Comparison of ENCODE assay signal across 8 cellular contexts in genomic region chr6:33208089-33208967, GRCh38. TPM values are rescaled to one million over a fixed set of nuclear protein-coding genes. Genes with fewer than 3 reads are reported as not detected.
DNase-seq lines count a peak whose midpoint lies in the region; ATAC-seq and TF ChIP-seq lines count a peak whose summit lies in the region.

TSS of gene RING1 (plus strand) at chr6:33208500. CDS start at chr6:33208823, 323 bp downstream.

- no peaks in the 10 kb centered on the region for H3K9me3 Mint-ChIP-seq in T-helper 2 cell treated with Interferon-gamma antibody and Interleukin-4, amounts not matched to agents 5 μg/mL and 100 μg/mL, for 36 hours

- H3K27ac Mint-ChIP-seq in T-helper 2 cell treated with Interferon-gamma antibody and Interleukin-4, amounts not matched to agents 5 μg/mL and 100 μg/mL, for 36 hours = peak within 1 kb of the TSS; percentile 93

- peak; percentile 83 for TF ChIP-seq POLR2A in NB4 (IDR thresholded peaks at IDR 0.05; ENCODE audit: extremely low read depth, insufficient read length)

- WGBS in psoas muscle, 3 donors = 0 to 2% (median 1%) methylated on average over 45 to 86 of the region's 86 CpGs

- H3K27me3 ChIP-seq in right atrium auricular region (no peaks in the 10 kb centered on the region), psoas muscle (ENCODE audit: insufficient read depth in 3 of 3, low read length in 2 of 3) (no peaks in the 10 kb centered on the region)

- H3K4me1 ChIP-seq in right atrium auricular region = peaks cover 0 to 49% of the 10 kb centered on the region in 2 donors
- H3K4me1 ChIP-seq in psoas muscle = peaks cover 15% of the 10 kb centered on the region

- TF ChIP-seq CTCF in NB4 (IDR thresholded peaks at IDR 0.05; ENCODE audit: low read depth, low read length) (no peak), right atrium auricular region (IDR thresholded peaks at IDR 0.05) (no peak), psoas muscle (IDR thresholded peaks at IDR 0.05) (no peak)

- intact Hi-C loops in psoas muscle (cut with DNase I) = loop anchor here in 1 of 2 donors (5.0 to 10.0 kb wide), 2 partner anchors 39 to 206 kb away; partner anchors contain the start of genes CUTA and PHF1

- peaks cover 21% of the 10 kb centered on the region for H3K36me3 ChIP-seq in right atrium auricular region
- peaks cover 2 to 34% of the 10 kb centered on the region in 2 donors for H3K36me3 ChIP-seq in psoas muscle (ENCODE audit: insufficient read depth in 1 of 2, low read depth in 1 of 2)

- peak; percentile 48 for ATAC-seq in GM21390 (IDR thresholded peaks at IDR 0.05; ENCODE audit: unreplicated experiment)
- ATAC-seq in psoas muscle = peak; percentile 79 to 89 (median 86)

- H3K4me3 ChIP-seq in NB4 (ENCODE audit: low read depth, low read length) = peak within 1 kb of the TSS; percentile 89
- peak within 1 kb of the TSS; percentile 67 to 87 for H3K4me3 ChIP-seq in right atrium auricular region
- H3K4me3 ChIP-seq in psoas muscle = peak within 1 kb of the TSS; percentile 89

- H3K27ac ChIP-seq in angular gyrus (ENCODE audit: low read depth, low read length) = peak within 1 kb of the TSS; percentile 90
- peak within 1 kb of the TSS; percentile 89 to 94 for H3K27ac ChIP-seq in right atrium auricular region
- peak within 1 kb of the TSS; percentile 97 for H3K27ac ChIP-seq in psoas muscle

- H3K4me1 Mint-ChIP-seq in T-helper 2 cell treated with Interferon-gamma antibody and Interleukin-4, amounts not matched to agents 5 μg/mL and 100 μg/mL, for 36 hours (ENCODE audit: low read depth) = peaks cover 44% of the 10 kb centered on the region

- H3K9me3 ChIP-seq in right atrium auricular region = no peaks in the 10 kb centered on the region
- no peaks in the 10 kb centered on the region for H3K9me3 ChIP-seq in psoas muscle

- peak; percentile 81 for DNase-seq in COLO668 (lab: John Stamatoyannopoulos, UW; ENCODE audit: unreplicated experiment)
- peak; percentile 82 for DNase-seq in NB4 (ENCODE audit: low read depth)
- peak; percentile 85 for DNase-seq in T-helper 2 cell treated with Interferon-gamma antibody and Interleukin-4, amounts not matched to agents 5 μg/mL and 100 μg/mL, for 36 hours (ENCODE audit: low spot score)
- peak; percentile 87 for DNase-seq in right atrium auricular region (ENCODE audit: low spot score)
- DNase-seq in psoas muscle = peak; percentile 90 to 93
- DNase-seq in ureter (ENCODE audit: low spot score) = peak; percentile 90

- peak within 1 kb of the TSS; percentile 87 for H3K4me3 Mint-ChIP-seq in T-helper 2 cell treated with Interferon-gamma antibody and Interleukin-4, amounts not matched to agents 5 μg/mL and 100 μg/mL, for 36 hours

- H3K36me3 Mint-ChIP-seq in T-helper 2 cell treated with Interferon-gamma antibody and Interleukin-4, amounts not matched to agents 5 μg/mL and 100 μg/mL, for 36 hours (ENCODE audit: low read depth) = peaks cover 33% of the 10 kb centered on the region

- H3K27me3 Mint-ChIP-seq in T-helper 2 cell treated with Interferon-gamma antibody and Interleukin-4, amounts not matched to agents 5 μg/mL and 100 μg/mL, for 36 hours (ENCODE audit: low read depth) = peaks cover 13% of the 10 kb centered on the region

RNA-seq across cellular contexts. Expression of gene RING1, which starts in this region (rescaled TPM):
- total RNA-seq in right atrium auricular region (10 to 100 TPM in 1 of 2 donors, 1 to 10 TPM in 1; 7.5 to 13.9 TPM), psoas muscle (10 to 100 TPM; 27.9 to 31.6 (median 29.1) TPM), ureter (50.6 TPM)
- polyA plus RNA-seq in psoas muscle = 10 to 100 TPM; 29.9 to 39.4 (median 34.6) TPM

Comparison
In these comparisons a context has a peak if more than half of its experiments do, and no peak if none do; other contexts are left out.
1. Peak in every context shown above with its lines: DNase-seq, ATAC-seq, H3K4me3 ChIP-seq and H3K27ac ChIP-seq.